ENCODE assay signal across 28 cellular contexts in the genomic region with DNA sequence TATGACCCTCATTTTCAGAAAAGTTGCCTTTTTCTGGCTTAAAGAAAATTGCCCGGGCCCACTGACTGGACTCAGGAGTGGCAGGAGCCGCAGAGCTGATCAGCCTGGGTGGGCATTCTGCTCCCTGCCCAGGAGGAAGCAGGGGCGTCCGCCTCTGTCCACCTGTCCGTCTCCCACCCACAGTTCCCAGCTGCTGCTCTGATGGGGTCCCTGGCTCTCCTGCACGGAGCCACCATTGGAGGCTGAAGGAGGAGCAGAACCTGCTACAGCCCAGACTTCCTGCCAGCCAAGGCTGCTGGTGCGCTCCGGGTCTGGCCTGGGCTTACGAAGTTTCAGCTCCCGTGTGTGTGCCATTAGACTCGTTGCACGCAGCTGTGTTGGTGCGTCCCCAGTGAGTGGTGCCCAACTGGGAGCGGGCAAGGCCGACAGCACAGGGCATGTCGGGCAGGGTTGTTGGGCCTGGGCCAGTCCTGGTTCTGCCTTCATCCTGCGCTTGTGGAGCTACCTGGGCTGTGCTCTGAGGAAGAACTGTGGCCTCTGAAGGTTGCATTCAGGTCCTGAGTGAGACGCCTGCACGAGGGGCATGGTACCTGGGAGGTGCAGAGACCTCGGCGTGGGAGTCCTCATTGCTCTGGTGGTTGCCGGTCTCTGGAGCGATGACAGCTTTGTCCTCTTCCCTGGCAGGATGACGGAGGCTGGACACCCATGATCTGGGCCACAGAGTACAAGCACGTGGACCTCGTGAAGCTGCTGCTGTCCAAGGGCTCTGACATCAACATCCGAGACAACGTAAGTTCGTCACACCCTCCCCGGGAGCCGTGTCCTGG.
"Had no signal": no experiment of that assay in that cellular context is flagged by ENCODE, and none has a peak within 500 bp of the region (broad histone marks: within the 10 kb centered on the region; RNA-seq: fewer than 3 reads in every experiment).

No MANE protein-coding gene starts in this region.

- H3K4me1 Mint-ChIP-seq: activated naive CD8-positive, alpha-beta T cell treated with anti-CD3 and anti-CD28 coated beads, Interleukin-2, amount 10 ng/mL, durations not matched to agents 7 days and 5 days; brain had no signal

- DNase-seq: activated CD4-positive, alpha-beta T cell treated with anti-CD3 and anti-CD28 coated beads for 4 hours; activated CD4-positive, alpha-beta T cell treated with anti-CD3 and anti-CD28 coated beads, Interleukin-2, amount 50 U/mL, for 4 hours; activated naive CD4-positive, alpha-beta T cell treated with anti-CD3 and anti-CD28 coated beads for 36 hours; activated naive CD8-positive, alpha-beta T cell treated with anti-CD3 and anti-CD28 coated beads, Interleukin-2, amount 10 ng/mL, durations not matched to agents 7 days and 5 days; activated T-cell treated with anti-CD3 and anti-CD28 coated beads for 4 hours; activated T-cell treated with anti-CD3 and anti-CD28 coated beads, Interleukin-2, amount 50 U/mL, for 72 hours; cortex of kidney; hippocampal formation; immature natural killer cell; lower lobe of right lung; mesendoderm; natural killer cell; ovary; retina; stimulated activated CD4-positive, alpha-beta T cell treated with anti-CD3 and anti-CD28 coated beads, Interleukin-12 subunit alpha, Interleukin-12 subunit beta, amount 100 ng/mL, for 4 hours; stimulated activated CD4-positive, alpha-beta T cell treated with anti-CD3 and anti-CD28 coated beads, Interleukin-4, amount 100 ng/mL, for 1 hour; stomach; T-helper 2 cell; thyroid gland had no signal

- H3K27me3 ChIP-seq: ascending aorta, cardiac muscle cell, gastroesophageal sphincter, ovary, stomach, thyroid gland, upper lobe of left lung had no signal

- H3K27ac ChIP-seq: ascending aorta, cardiac muscle cell, gastroesophageal sphincter, lower lobe of right lung, ovary, prostate gland, skin epidermis, stomach, thyroid gland, upper lobe of left lung had no signal

- H3K27ac Mint-ChIP-seq: activated naive CD4-positive, alpha-beta T cell treated with anti-CD3 and anti-CD28 coated beads for 36 hours; activated naive CD8-positive, alpha-beta T cell treated with anti-CD3 and anti-CD28 coated beads, Interleukin-2, amount 10 ng/mL, durations not matched to agents 7 days and 5 days; activated T-cell treated with anti-CD3 and anti-CD28 coated beads, Interleukin-2, amount 50 U/mL, for 72 hours; natural killer cell had no signal

- H3K27me3 Mint-ChIP-seq: activated naive CD8-positive, alpha-beta T cell treated with anti-CD3 and anti-CD28 coated beads, Interleukin-2, amount 10 ng/mL, durations not matched to agents 7 days and 5 days; brain had no signal

- FAIRE-seq: endothelial cell of umbilical vein had no signal

- ATAC-seq: activated T-cell treated with anti-CD3 and anti-CD28 coated beads, Interleukin-2, amount 50 U/mL, for 72 hours; gastroesophageal sphincter; natural killer cell; sciatic nerve had no signal

- H3K9me3 ChIP-seq: ascending aorta, gastroesophageal sphincter, lower lobe of right lung, ovary, prostate gland, stomach, thyroid gland, upper lobe of left lung had no signal

- H3K9me3 Mint-ChIP-seq: activated naive CD4-positive, alpha-beta T cell treated with anti-CD3 and anti-CD28 coated beads for 36 hours; activated T-cell treated with anti-CD3 and anti-CD28 coated beads, Interleukin-2, amount 50 U/mL, for 72 hours; brain; immature natural killer cell; natural killer cell had no signal

- H3K4me1 ChIP-seq: ascending aorta, gastroesophageal sphincter, lower lobe of right lung, prostate gland, stomach, upper lobe of left lung had no signal

- H3K4me3 Mint-ChIP-seq: activated naive CD4-positive, alpha-beta T cell treated with anti-CD3 and anti-CD28 coated beads for 36 hours; activated naive CD8-positive, alpha-beta T cell treated with anti-CD3 and anti-CD28 coated beads, Interleukin-2, amount 10 ng/mL, durations not matched to agents 7 days and 5 days; activated T-cell treated with anti-CD3 and anti-CD28 coated beads, Interleukin-2, amount 50 U/mL, for 72 hours; brain; immature natural killer cell; natural killer cell had no signal

- H3K36me3 ChIP-seq: ovary had no signal

- H3K36me3 Mint-ChIP-seq: natural killer cell had no signal

- H3K4me3 ChIP-seq: ascending aorta, cardiac muscle cell, gastroesophageal sphincter, lower lobe of right lung, ovary, prostate gland, skin epidermis, stomach, thyroid gland, upper lobe of left lung had no signal
